28 cellular contexts compared by ENCODE assay signal in the genomic region with DNA sequence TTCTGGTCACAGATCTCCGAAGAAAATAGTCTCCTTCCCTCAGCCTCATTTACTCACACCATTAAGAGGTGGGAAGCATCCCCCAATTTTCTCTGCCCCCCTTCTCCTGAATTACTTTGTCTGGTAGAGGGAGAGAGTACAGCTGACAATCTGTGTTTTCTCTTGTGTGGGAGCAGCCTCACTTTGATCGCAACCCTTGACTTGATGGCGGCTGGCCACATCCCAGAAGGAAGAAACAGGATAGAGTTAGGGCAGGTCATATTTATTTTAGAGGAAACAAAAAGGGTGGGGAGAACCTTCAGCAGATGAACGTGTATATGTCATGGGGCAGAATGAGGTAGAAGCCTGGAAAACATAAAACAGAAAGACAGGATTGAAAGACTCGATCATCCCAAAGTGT.
"Had no signal": no experiment of that assay in that cellular context is flagged by ENCODE, and none has a peak within 500 bp of the region (broad histone marks: within the 10 kb centered on the region; RNA-seq: fewer than 3 reads in every experiment).

No MANE protein-coding gene starts in this region.

- H3K4me3 Mint-ChIP-seq: dendritic cell treated with granulocyte-macrophage colony-stimulating factor and Interleukin-4, amounts not matched to agents 40 ng/mL and 50 ng/mL, for 4 days; endodermal cell; naive thymus-derived CD4-positive, alpha-beta T cell; stimulated activated naive CD8-positive, alpha-beta T cell treated with anti-CD3 and anti-CD28 coated beads, Interleukin-15, amount 100 ng/mL, for 72 hours had no signal

- DNase-seq: colonic mucosa; effector CD8-positive, alpha-beta T cell; endodermal cell; foreskin fibroblast; gastrocnemius medialis; heart left ventricle; left cardiac atrium; left ventricle myocardium superior; lower lobe of right lung; naive thymus-derived CD4-positive, alpha-beta T cell; pancreas; retina; right lobe of liver; small intestine; stimulated activated CD4-positive, alpha-beta T cell treated with anti-CD3 and anti-CD28 coated beads, Interleukin-15, amount 100 ng/mL, for 24 hours; stimulated activated CD4-positive, alpha-beta T cell treated with anti-CD3 and anti-CD28 coated beads, Interleukin-2, amount 100 ng/mL, for 48 hours; stimulated activated CD8-positive, alpha-beta memory T cell treated with anti-CD3 and anti-CD28 coated beads, Interleukin-4, amount 100 ng/mL, for 48 hours; stimulated activated naive CD4-positive, alpha-beta T cell; stimulated activated naive CD8-positive, alpha-beta T cell treated with anti-CD3 and anti-CD28 coated beads, Interleukin-15, amount 100 ng/mL, for 72 hours; transverse colon; upper lobe of right lung; uterus had no signal

- H3K79me2 ChIP-seq: hepatocyte had no signal

- H3K36me3 ChIP-seq: colonic mucosa, gastrocnemius medialis, heart left ventricle, lower lobe of right lung, neutrophil, pancreas, right lobe of liver, suprapubic skin, transverse colon, upper lobe of right lung, uterus had no signal

- H3K9me3 Mint-ChIP-seq: dendritic cell treated with granulocyte-macrophage colony-stimulating factor and Interleukin-4, amounts not matched to agents 40 ng/mL and 50 ng/mL, for 4 days; stimulated activated naive CD8-positive, alpha-beta T cell treated with anti-CD3 and anti-CD28 coated beads, Interleukin-15, amount 100 ng/mL, for 72 hours had no signal

- ATAC-seq: esophagus mucosa; gastrocnemius medialis; heart left ventricle; left cardiac atrium; left ventricle myocardium superior; lower lobe of right lung; naive thymus-derived CD4-positive, alpha-beta T cell; pancreas; right lobe of liver; stimulated activated naive CD8-positive, alpha-beta T cell treated with anti-CD3 and anti-CD28 coated beads, Interleukin-15, amount 100 ng/mL, for 72 hours; upper lobe of right lung had no signal

- H3K27ac Mint-ChIP-seq: dendritic cell treated with granulocyte-macrophage colony-stimulating factor and Interleukin-4, amounts not matched to agents 40 ng/mL and 50 ng/mL, for 4 days; endodermal cell; naive thymus-derived CD4-positive, alpha-beta T cell; stimulated activated naive CD8-positive, alpha-beta T cell treated with anti-CD3 and anti-CD28 coated beads, Interleukin-15, amount 100 ng/mL, for 72 hours had no signal

- H3K36me3 Mint-ChIP-seq: naive thymus-derived CD4-positive, alpha-beta T cell had no signal

- H2AFZ ChIP-seq: hepatocyte had no signal

- H3K27ac ChIP-seq: colonic mucosa, epithelial cell of prostate, gastrocnemius medialis, heart left ventricle, hepatocyte, lower lobe of right lung, neutrophil, pancreas, right lobe of liver, suprapubic skin, transverse colon, upper lobe of right lung, uterus had no signal

- H3K27me3 ChIP-seq: colonic mucosa, gastrocnemius medialis, hepatocyte, right lobe of liver, upper lobe of right lung, uterus had no signal

- H3K9me3 ChIP-seq: colonic mucosa, gastrocnemius medialis, lower lobe of right lung, neutrophil, pancreas, right lobe of liver, suprapubic skin, transverse colon, upper lobe of right lung, uterus had no signal

- H3K4me1 ChIP-seq: colonic mucosa, gastrocnemius medialis, lower lobe of right lung, pancreas, right lobe of liver, suprapubic skin, transverse colon, upper lobe of right lung, uterus had no signal

- H3K4me3 ChIP-seq: colonic mucosa, gastrocnemius medialis, heart left ventricle, hepatocyte, lower lobe of right lung, pancreas, right lobe of liver, suprapubic skin, transverse colon, upper lobe of right lung, uterus had no signal

- H3K4me2 ChIP-seq: hepatocyte had no signal
